8 cellular contexts compared by ENCODE assay signal in the genomic region with DNA sequence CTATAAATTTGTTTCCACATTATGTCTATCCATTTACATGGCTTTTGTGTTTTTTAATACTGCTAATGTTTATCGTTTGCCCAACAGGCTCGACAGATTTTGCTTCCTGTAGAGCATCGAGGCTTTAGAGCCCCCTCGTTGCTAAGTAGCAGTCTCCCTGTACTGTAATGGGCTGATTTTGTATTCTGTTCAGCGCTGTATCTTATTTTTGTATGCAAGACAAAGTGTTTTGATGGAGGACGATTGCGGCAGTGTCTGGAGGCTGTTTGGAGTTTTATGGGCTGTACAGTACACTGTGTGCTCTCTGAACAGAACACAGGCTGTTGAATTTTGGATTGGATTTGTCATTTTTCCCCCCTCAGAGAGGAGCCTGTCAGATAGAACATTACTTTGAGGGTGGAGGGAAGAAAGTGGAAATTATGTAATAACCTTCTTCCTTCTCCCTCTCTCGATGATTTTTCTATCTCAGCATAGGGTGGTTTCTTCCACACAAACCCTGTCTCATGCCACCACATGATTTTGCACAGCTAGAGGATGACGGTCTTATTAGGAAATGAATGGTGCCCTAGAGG.
DNase-seq lines count a peak whose midpoint lies in the region; ATAC-seq and TF ChIP-seq lines count a peak whose summit lies in the region.

No MANE protein-coding gene starts in this region.

- H3K9me3 ChIP-seq in sigmoid colon = no peaks in the 10 kb centered on the region

- WGBS in sigmoid colon, 2 donors = 33 to 61% methylated on average over 9 of the region's 9 CpGs

- in situ Hi-C loops in G401 (cut with HindIII; ENCODE audit: low sequenced_read_pairs) = no loop called here

- H3K27me3 ChIP-seq in sigmoid colon = no peaks in the 10 kb centered on the region

- peak overlapping the region in 3 of 4 donors; percentile 4 to 34 (median 27) for H3K4me3 ChIP-seq in sigmoid colon

- no peak for TF ChIP-seq CTCF in sigmoid colon (IDR thresholded peaks at IDR 0.05)

- ATAC-seq in HG03457 (IDR thresholded peaks at IDR 0.05; ENCODE audit: unreplicated experiment) = no peak

- no peaks in the 10 kb centered on the region for H3K36me3 ChIP-seq in sigmoid colon

- peak; percentile 18 to 29 for TF ChIP-seq POLR2A in sigmoid colon (IDR thresholded peaks at IDR 0.05)

- H3K4me1 ChIP-seq in sigmoid colon = peaks cover 0 to 93% (median 90%) of the 10 kb centered on the region in 4 donors

- H3K27ac ChIP-seq in sigmoid colon = peak overlapping the region; percentile 94 to 99 (median 97)

- intact Hi-C loops in sigmoid colon (cut with DNase I) = loop anchor here (1.0 to 5.0 kb wide), 6 partner anchors 15 to 131 kb away; a partner anchor contains a TSS

- DNase-seq in G401 (ENCODE audit: low spot score) = peak; percentile 78
- DNase-seq in anterior cingulate cortex (lab: John Stamatoyannopoulos, UW) = peak in 34 of 58 donors; percentile 27 to 86 (median 51)
- peak; percentile 51 to 89 for DNase-seq in hippocampal formation (lab: John Stamatoyannopoulos, UW)
- DNase-seq in sigmoid colon = peak; percentile 95
- DNase-seq in NCI-H2081 (lab: John Stamatoyannopoulos, UW) = no peak
- no peak for DNase-seq in islet precursor cell
- no peak for DNase-seq in OCI-M1 (lab: John Stamatoyannopoulos, UW)

- TF ChIP-seq EP300 in sigmoid colon (IDR thresholded peaks at IDR 0.05) = peak; percentile 100

Comparison
In these comparisons a context has a peak if more than half of its experiments do, and no peak if none do; other contexts are left out.
1. DNase-seq: peak in G401 (single experiment), anterior cingulate cortex (34 of 58), hippocampal formation (2 of 2) and sigmoid colon (single experiment); none in NCI-H2081 (0 of 2), islet precursor cell (single experiment) and OCI-M1 (single experiment).